In genomic region chr4:115969756-115970155, GRCh38 we compare ENCODE assay signal across 1 cellular context.
TF ChIP-seq lines count a peak whose summit lies in the region.

No MANE protein-coding gene starts in this region.

TF ChIP-seq in H1, 55 proteins besides CTCF, POLR2A, EP300 and RAD21:
- TF ChIP-seq, protein P1, sequence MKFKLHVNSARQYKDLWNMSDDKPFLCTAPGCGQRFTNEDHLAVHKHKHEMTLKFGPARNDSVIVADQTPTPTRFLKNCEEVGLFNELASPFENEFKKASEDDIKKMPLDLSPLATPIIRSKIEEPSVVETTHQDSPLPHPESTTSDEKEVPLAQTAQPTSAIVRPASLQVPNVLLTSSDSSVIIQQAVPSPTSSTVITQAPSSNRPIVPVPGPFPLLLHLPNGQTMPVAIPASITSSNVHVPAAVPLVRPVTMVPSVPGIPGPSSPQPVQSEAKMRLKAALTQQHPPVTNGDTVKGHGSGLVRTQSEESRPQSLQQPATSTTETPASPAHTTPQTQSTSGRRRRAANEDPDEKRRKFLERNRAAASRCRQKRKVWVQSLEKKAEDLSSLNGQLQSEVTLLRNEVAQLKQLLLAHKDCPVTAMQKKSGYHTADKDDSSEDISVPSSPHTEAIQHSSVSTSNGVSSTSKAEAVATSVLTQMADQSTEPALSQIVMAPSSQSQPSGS (IDR thresholded peaks at IDR 0.05; ENCODE audit: low read length) = no peak
- 0 out of 2 replicates have a peak, but pooled peaks have one; percentile 54 for TF ChIP-seq TEAD4 (IDR thresholded peaks at IDR 0.05; ENCODE audit: low read depth, low read length)
